8 cellular contexts compared by ENCODE assay signal in genomic region chr17:63772801-63773271, GRCh38. TPM values are rescaled to one million over a fixed set of nuclear protein-coding genes. Genes with fewer than 3 reads are reported as not detected.
DNase-seq lines count a peak whose midpoint lies in the region; ATAC-seq, FAIRE-seq and TF ChIP-seq lines count a peak whose summit lies in the region.

No MANE protein-coding gene starts in this region.

- H3K36me3 Mint-ChIP-seq in T-cell: peaks cover 5% of the 10 kb centered on the region

- intact Hi-C loops in Right ventricle myocardium inferior (cut with DNase I): loop anchor here (1.0 to 5.0 kb wide), 2 partner anchors 32 to 734 kb away; partner anchors contain the start of genes CEP95, DDX5 and STRADA
- intact Hi-C loops in esophagus squamous epithelium (cut with DNase I): no loop called here
- intact Hi-C loops in pancreas (cut with DNase I): no loop called here

- TF ChIP-seq POLR2A in esophagus squamous epithelium (IDR thresholded peaks at IDR 0.05): no peak

- POLR2A ChIA-PET in T-cell (lab: Charles Lee): interaction anchor here (0.5 to 2.1 kb wide), 12 partner anchors 9 to 734 kb away, joined by 3 to 12 read pairs (median 3); partner anchors contain the start of genes CEP95 (in 1 of the 2) and PSMC5 (in 1 of the 2)
- POLR2A ChIA-PET in HEK293T (lab: Yijun Ruan, JAX): interaction anchor here (0.8 to 4.0 kb wide), 26 partner anchors 8 to 338 kb away, joined by 3 to 52 read pairs (median 8); partner anchors contain the start of genes FTSJ3, LIMD2, MAP3K3 and PSMC5

- H3K27ac Mint-ChIP-seq in T-cell: peak overlapping the region; percentile 99

- CTCF ChIA-PET in T-cell (lab: Charles Lee) (interaction anchor here in 1 of 2 donors (0.6 to 2.1 kb wide), 14 partner anchors 11 to 247 kb away, joined by 3 to 12 read pairs (median 6); partner anchors contain the start of genes ICAM2, SMARCD2 and STRADA), HEK293T (lab: Yijun Ruan, JAX) (interaction anchor here (1.2 kb wide), 1 partner anchor 27 kb away, joined by 4 read pairs; no protein-coding TSS in a partner anchor)

- H3K4me3 Mint-ChIP-seq in T-cell: peak overlapping the region; percentile 92 to 97 (median 97)

- H3K27me3 Mint-ChIP-seq in T-cell: no peaks in the 10 kb centered on the region

- peaks cover 68 to 75% (median 74%) of the 10 kb centered on the region in 3 donors for H3K4me1 Mint-ChIP-seq in T-cell

- H3K4me3 ChIP-seq in cardiac muscle cell (peak overlapping the region; percentile 93), esophagus squamous epithelium (peak overlapping the region; percentile 71 to 99 (median 90)), pancreas (peak overlapping the region; percentile 70 to 94 (median 76))

- H3K9me3 ChIP-seq in cardiac muscle cell (ENCODE audit: low read depth): no peaks in the 10 kb centered on the region
- H3K9me3 ChIP-seq in esophagus squamous epithelium: no peaks in the 10 kb centered on the region
- H3K9me3 ChIP-seq in pancreas: no peaks in the 10 kb centered on the region

- no peaks in the 10 kb centered on the region for H3K36me3 ChIP-seq in cardiac muscle cell
- peaks cover 0 to 28% (median 4%) of the 10 kb centered on the region in 3 donors for H3K36me3 ChIP-seq in esophagus squamous epithelium
- no peaks in the 10 kb centered on the region for H3K36me3 ChIP-seq in pancreas

- H3K4me1 ChIP-seq in cardiac muscle cell (ENCODE audit: low read depth): peaks cover 8% of the 10 kb centered on the region
- peaks cover 10 to 74% (median 25%) of the 10 kb centered on the region in 3 donors for H3K4me1 ChIP-seq in esophagus squamous epithelium
- H3K4me1 ChIP-seq in pancreas: peaks cover 13 to 27% (median 20%) of the 10 kb centered on the region in 3 donors

- 1 to 2% methylated on average over 7 of the region's 7 CpGs for WGBS in esophagus squamous epithelium, 2 donors
- 2% methylated on average over 7 of the region's 7 CpGs for WGBS in pancreas, 2 donors

- peak; percentile 30 to 32 for DNase-seq in cardiac muscle cell (ENCODE audit: low read depth in 1 of 2, low spot score in 1 of 2)
- no peak for DNase-seq in Right ventricle myocardium inferior (ENCODE audit: missing footprints)
- peak in 2 of 34 experiments; percentile 8 to 10 for DNase-seq in T-cell
- DNase-seq in esophagus squamous epithelium (lab: John Stamatoyannopoulos, UW): no peak
- DNase-seq in pancreas: no peak
- no peak for DNase-seq in effector CD4-positive, alpha-beta T cell
- DNase-seq in HEK293T (ENCODE audit: extremely low spot score): no peak

- no peaks in the 10 kb centered on the region for H3K9me3 Mint-ChIP-seq in T-cell

- TF ChIP-seq CTCF in cardiac muscle cell (IDR thresholded peaks at IDR 0.05; ENCODE audit: low read depth, low read length) (no peak), esophagus squamous epithelium (IDR thresholded peaks at IDR 0.05) (no peak), pancreas (IDR thresholded peaks at IDR 0.05) (no peak)

- H3K27me3 ChIP-seq in cardiac muscle cell (no peaks in the 10 kb centered on the region), esophagus squamous epithelium (no peaks in the 10 kb centered on the region), pancreas (no peaks in the 10 kb centered on the region)

- no peak for FAIRE-seq in pancreas (lab: Jason Lieb, UNC)

- ATAC-seq in Right ventricle myocardium inferior (no peak), T-cell (replicated peaks in 1 of 4) (no peak), pancreas (no peak), HG02759 (IDR thresholded peaks at IDR 0.05; ENCODE audit: unreplicated experiment) (no peak)

- H3K27ac ChIP-seq in cardiac muscle cell: peak overlapping the region; percentile 95
- H3K27ac ChIP-seq in esophagus squamous epithelium: peak overlapping the region; percentile 97 to 100 (median 99)
- H3K27ac ChIP-seq in pancreas: peak overlapping the region; percentile 96 to 99 (median 98)

TF ChIP-seq in HEK293T, 16 proteins besides CTCF, POLR2A, EP300 and RAD21:
- TF ChIP-seq FOXK2 (IDR thresholded peaks at IDR 0.05) (no peak), NFRKB (IDR thresholded peaks at IDR 0.05) (no peak), ZNF384 (IDR thresholded peaks at IDR 0.05) (no peak), CTBP1 (IDR thresholded peaks at IDR 0.05; ENCODE audit: borderline replicate concordance) (no peak)
TF ChIP-seq in HEK293T: peak in this region for 0.

RNA-seq across cellular contexts. Expression of gene CCDC47, which starts 0.6 kb away (rescaled TPM):
- 27.6 and 30.0 TPM in 2 replicates for total RNA-seq in cardiac muscle cell
- 54.7 and 56.5 TPM in 2 replicates for polyA plus RNA-seq in cardiac muscle cell
- 90.5 TPM for total RNA-seq in Right ventricle myocardium inferior
- 10 to 100 TPM; 25.4 to 37.0 (median 33.0) TPM for total RNA-seq in T-cell
- total RNA-seq in esophagus squamous epithelium: 10 to 100 TPM; 55.9 to 66.4 (median 63.7) TPM
- total RNA-seq in pancreas: 10 to 100 TPM; 33.2 to 60.3 (median 51.5) TPM
- 10 to 100 TPM; 10.8 to 31.4 TPM for polyA plus RNA-seq in pancreas

RNA-seq across cellular contexts. Expression of gene DDX42, which starts 1.1 kb away (rescaled TPM):
- total RNA-seq in cardiac muscle cell: 49.0 and 91.0 TPM in 2 replicates
- polyA plus RNA-seq in cardiac muscle cell: 58.1 and 71.6 TPM in 2 replicates
- total RNA-seq in Right ventricle myocardium inferior: 45.9 TPM
- 100 to 1,000 TPM; 110 to 141 (median 123) TPM for total RNA-seq in T-cell
- total RNA-seq in esophagus squamous epithelium: 10 to 100 TPM; 27.1 to 88.5 (median 51.9) TPM
- 10 to 100 TPM; 52.6 to 90.4 (median 68.1) TPM for total RNA-seq in pancreas
- polyA plus RNA-seq in pancreas: 10 to 100 TPM; 81.5 to 84.0 TPM

RNA-seq across cellular contexts. Expression of gene STRADA, which starts 31.2 kb away (rescaled TPM):
- total RNA-seq in cardiac muscle cell (22.7 and 30.3 TPM in 2 replicates), Right ventricle myocardium inferior (13.3 TPM), T-cell (10 to 100 TPM; 46.9 to 58.8 (median 48.6) TPM), esophagus squamous epithelium (10 to 100 TPM in 3 of 4 donors, 1 to 10 TPM in 1; 9.2 to 25.4 (median 18.6) TPM), pancreas (10 to 100 TPM in 5 of 6 donors, 1 to 10 TPM in 1; 8.3 to 15.4 (median 12.1) TPM)
- polyA plus RNA-seq in cardiac muscle cell (43.2 and 53.1 TPM in 2 replicates), pancreas (10 to 100 TPM; 18.3 to 26.7 TPM)

RNA-seq across cellular contexts. Expression of gene PSMC5, which starts 54.4 kb away (rescaled TPM):
- 42.7 and 57.7 TPM in 2 replicates for total RNA-seq in cardiac muscle cell
- 144 and 230 TPM in 2 replicates for polyA plus RNA-seq in cardiac muscle cell
- total RNA-seq in Right ventricle myocardium inferior: 145 TPM
- 100 to 1,000 TPM in 3 of 5 donors, 10 to 100 TPM in 2; 83.9 to 114 (median 107) TPM for total RNA-seq in T-cell
- 10 to 100 TPM; 55.0 to 87.9 (median 80.7) TPM for total RNA-seq in esophagus squamous epithelium
- 10 to 100 TPM; 36.5 to 61.1 (median 53.0) TPM for total RNA-seq in pancreas
- polyA plus RNA-seq in pancreas: 100 to 1,000 TPM; 109 to 154 TPM

RNA-seq across cellular contexts. Expression of gene FTSJ3, which starts 54.6 kb away (rescaled TPM):
- total RNA-seq in cardiac muscle cell: 43.1 and 47.2 TPM in 2 replicates
- polyA plus RNA-seq in cardiac muscle cell: 52.2 and 57.3 TPM in 2 replicates
- total RNA-seq in Right ventricle myocardium inferior: 34.2 TPM
- 10 to 100 TPM; 39.4 to 64.9 (median 53.3) TPM for total RNA-seq in T-cell
- 10 to 100 TPM; 19.8 to 52.3 (median 29.0) TPM for total RNA-seq in esophagus squamous epithelium
- total RNA-seq in pancreas: 10 to 100 TPM in 5 of 6 donors, 1 to 10 TPM in 1; 8.6 to 23.0 (median 12.8) TPM
- polyA plus RNA-seq in pancreas: 10 to 100 TPM; 20.4 to 24.0 TPM

Comparison
In these comparisons a context has a peak if more than half of its experiments do, and no peak if none do; other contexts are left out.
1. DNase-seq: peak in cardiac muscle cell (2 of 2); none in Right ventricle myocardium inferior (single experiment), esophagus squamous epithelium (single experiment), pancreas (0 of 6), effector CD4-positive, alpha-beta T cell (single experiment) and HEK293T (single experiment).
2. Peak in every context shown above with its lines, with median percentiles within 50 percentile points of each other: H3K27ac ChIP-seq and H3K4me3 ChIP-seq.